ENCODE assay signal across 34 cellular contexts in genomic region chr7:35029311-35029710, GRCh38.
"Had no signal": no experiment of that assay in that cellular context is flagged by ENCODE, and none has a peak within 500 bp of the region (broad histone marks: within the 10 kb centered on the region; RNA-seq: fewer than 3 reads in every experiment).

No MANE protein-coding gene starts in this region.

- H3K36me3 ChIP-seq: adrenal gland, brain microvascular endothelial cell, breast epithelium had no signal

- H3K27me3 ChIP-seq: adrenal gland, body of pancreas, brain microvascular endothelial cell, breast epithelium had no signal

- H3K4me3 ChIP-seq: adrenal gland, body of pancreas, breast epithelium had no signal

- DNase-seq: activated B cell treated with CpG ODN at 0.5 μM for 24 hours; activated CD4-positive, alpha-beta memory T cell treated with anti-CD3 and anti-CD28 coated beads for 36 hours; activated CD4-positive, alpha-beta T cell treated with anti-CD3 and anti-CD28 coated beads for 4 hours; activated CD4-positive, alpha-beta T cell treated with anti-CD3 and anti-CD28 coated beads, Interleukin-2, amount 10 ng/mL, durations not matched to agents 24 days and 14 days; activated CD4-positive, alpha-beta T cell treated with anti-CD3 and anti-CD28 coated beads, Interleukin-2, amount 50 U/mL, for 1 hour; activated CD4-positive, alpha-beta T cell treated with anti-CD3 and anti-CD28 coated beads, Interleukin-2, amount 50 U/mL, for 4 hours; activated CD4-positive, CD25-positive, alpha-beta regulatory T cell treated with anti-CD3 and anti-CD28 coated beads, Interleukin-2, amount 50 U/mL, for 72 hours; activated CD8-positive, alpha-beta memory T cell treated with anti-CD3 and anti-CD28 coated beads, Interleukin-2, amount 50 U/mL, for 4 hours; activated CD8-positive, alpha-beta T cell treated with anti-CD3 and anti-CD28 coated beads for 36 hours; activated effector memory CD4-positive, alpha-beta T cell treated with anti-CD3 and anti-CD28 coated beads, Interleukin-2, amount 50 U/mL, for 16 hours; activated gamma-delta T cell treated with Interleukin-2 at 50 U/mL for 16 hours; activated naive CD4-positive, alpha-beta T cell; activated naive CD4-positive, alpha-beta T cell treated with anti-CD3 and anti-CD28 coated beads for 36 hours; activated naive CD4-positive, alpha-beta T cell treated with anti-CD3 and anti-CD28 coated beads, Interleukin-2, amount 50 U/mL, for 16 hours; activated naive CD8-positive, alpha-beta T cell treated with anti-CD3 and anti-CD28 coated beads for 36 hours; activated T-cell treated with anti-CD3 and anti-CD28 coated beads for 4 hours; activated T-cell treated with anti-CD3 and anti-CD28 coated beads, Interleukin-2, amount 50 U/mL, for 1 hour; activated T-cell treated with anti-CD3 and anti-CD28 coated beads, Interleukin-2, amount 50 U/mL, for 4 hours; activated T-cell treated with anti-CD3 and anti-CD28 coated beads, Interleukin-2, amount 50 U/mL, for 72 hours; adrenal gland; amniotic stem cell; aorta; body of pancreas; brain microvascular endothelial cell; central memory CD4-positive, alpha-beta T cell; T-helper 1 cell; T-helper 2 cell; T-helper 9 cell had no signal

- ATAC-seq: activated CD8-positive, alpha-beta T cell treated with anti-CD3 and anti-CD28 coated beads for 36 hours; activated naive CD4-positive, alpha-beta T cell treated with anti-CD3 and anti-CD28 coated beads, Interleukin-2, amount 50 U/mL, for 72 hours; activated T-cell treated with anti-CD3 and anti-CD28 coated beads, Interleukin-2, amount 50 U/mL, for 4 hours; activated T-cell treated with anti-CD3 and anti-CD28 coated beads, Interleukin-2, amount 50 U/mL, for 72 hours; activated T-helper 17 cell treated with anti-CD3 and anti-CD28 coated beads, Interleukin-2, amount 50 U/mL, for 72 hours; body of pancreas had no signal

- H3K27ac ChIP-seq: adrenal gland, body of pancreas, brain microvascular endothelial cell, breast epithelium, VCaP had no signal

- H3K4me1 ChIP-seq: adrenal gland, breast epithelium had no signal

- H3K9me3 ChIP-seq: adrenal gland, body of pancreas, breast epithelium had no signal

- FAIRE-seq: astrocyte, TTC549 had no signal
